In the genomic region with DNA sequence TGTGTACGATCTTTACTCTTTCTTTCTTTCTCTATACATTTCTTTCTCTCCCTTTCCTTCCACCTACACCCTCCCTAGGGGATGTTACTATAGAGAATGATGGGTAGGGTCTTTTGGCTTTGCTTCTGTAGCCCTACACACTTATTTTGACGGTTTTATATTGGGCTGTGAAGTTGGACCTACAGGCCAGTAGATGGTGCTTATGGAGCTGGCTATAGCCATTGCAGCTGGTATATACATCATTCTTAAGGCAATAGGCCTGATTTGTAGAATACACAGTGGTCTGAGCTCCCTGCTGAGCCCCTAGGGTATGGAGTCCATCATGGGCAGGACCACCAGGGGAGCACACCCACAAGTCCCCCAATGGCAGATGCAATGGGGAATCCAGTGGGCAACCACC, we compare ENCODE assay signal across 15 cellular contexts.
DNase-seq lines count a peak whose midpoint lies in the region; ATAC-seq and TF ChIP-seq lines count a peak whose summit lies in the region.
"Had no signal": no experiment of that assay in that cellular context is flagged by ENCODE, and none has a peak within 500 bp of the region (broad histone marks: within the 10 kb centered on the region; RNA-seq: fewer than 3 reads in every experiment).

No MANE protein-coding gene starts in this region.

- H3K27ac ChIP-seq in HCT116 (ENCODE audit: low read depth, low read length) (no peak overlapping the region), foreskin keratinocyte (no peak overlapping the region), left lung (no peak overlapping the region)
- H3K27ac ChIP-seq: GM23248 had no signal

- peaks cover 4% of the 10 kb centered on the region; the same call in 1 of the 2 replicates for H3K36me3 Mint-ChIP-seq in WTC11

- RAD21 ChIA-PET in HCT116 (lab: Charles Lee; ENCODE audit: low non-redundant PET in 1 of 2, low total read pairs in 2 of 2, uncharacterized antibody in 2 of 2, unreplicated experiment in 2 of 2): no interaction called here

- TF ChIP-seq RAD21 in HCT116 (IDR thresholded peaks at IDR 0.05; ENCODE audit: low read depth): peak; percentile 15; the same call in 1 of the 2 replicates

- no peak overlapping the region for H3K27ac Mint-ChIP-seq in WTC11
- H3K27ac Mint-ChIP-seq: CD4-positive, alpha-beta T cell had no signal

- no peak overlapping the region for H3K9ac ChIP-seq in HCT116 (ENCODE audit: low read length)
- H3K9ac ChIP-seq: GM23248 had no signal

- H3K9me3 Mint-ChIP-seq in WTC11: peaks cover 18% of the 10 kb centered on the region

- no peaks in the 10 kb centered on the region for H3K27me3 Mint-ChIP-seq in WTC11 (ENCODE audit: low read depth)
- H3K27me3 Mint-ChIP-seq: CD4-positive, alpha-beta T cell had no signal

- H3K9me2 ChIP-seq in HCT116 (ENCODE audit: insufficient read depth): no peaks in the 10 kb centered on the region

- no peak overlapping the region for H3K4me3 Mint-ChIP-seq in WTC11
- H3K4me3 Mint-ChIP-seq: CD4-positive, alpha-beta T cell had no signal

- H3K4me1 ChIP-seq in HCT116 (ENCODE audit: control insufficient read depth in 1 of 2, insufficient read depth in 2 of 2, low read length in 2 of 2) (no peaks in the 10 kb centered on the region), foreskin keratinocyte (no peaks in the 10 kb centered on the region), left lung (no peaks in the 10 kb centered on the region)

- H3K4me1 Mint-ChIP-seq in WTC11: peaks cover 11% of the 10 kb centered on the region; the same call in 1 of the 2 replicates

- no peaks in the 10 kb centered on the region for H3K36me3 ChIP-seq in HCT116 (ENCODE audit: control insufficient read depth in 1 of 2, insufficient read depth in 2 of 2, low read length in 2 of 2)
- H3K36me3 ChIP-seq in left lung: no peaks in the 10 kb centered on the region

- H2AFZ ChIP-seq in HCT116 (ENCODE audit: low read depth, low read length, poor library complexity, severe bottlenecking): no peak overlapping the region
- H2AFZ ChIP-seq: GM23248 had no signal

- H3K27me3 ChIP-seq in HCT116 (ENCODE audit: insufficient read depth, low read length) (no peaks in the 10 kb centered on the region), foreskin keratinocyte (no peaks in the 10 kb centered on the region), left lung (no peaks in the 10 kb centered on the region)

- POLR2A ChIA-PET in HCT116 (lab: Charles Lee): no interaction called here
- POLR2A ChIA-PET in WTC11 (lab: Charles Lee): no interaction called here

- TF ChIP-seq POLR2A in HCT116 (IDR thresholded peaks at IDR 0.05; ENCODE audit: borderline replicate concordance, extremely low read depth, insufficient read depth, insufficient read length): no peak

- no peaks in the 10 kb centered on the region for H4K20me1 ChIP-seq in HCT116 (ENCODE audit: insufficient read depth)

- TF ChIP-seq CTCF in HCT116 (IDR thresholded peaks at IDR 0.05 in 2 of 3, conservative IDR thresholded peaks at IDR 0.05 in 1 of 3; ENCODE audit: borderline replicate concordance in 1 of 3, insufficient read depth in 1 of 3, low read depth in 2 of 3, low read length in 2 of 3) (no peak), WTC11 (IDR thresholded peaks at IDR 0.05) (no peak), foreskin keratinocyte (conservative IDR thresholded peaks at IDR 0.05) (peak; percentile 6), left lung (IDR thresholded peaks at IDR 0.05) (no peak)

- DNase-seq in NCI-H748 (lab: John Stamatoyannopoulos, UW; ENCODE audit: unreplicated experiment) (peak; percentile 24), NCI-H748 treated with DMSO at 0.1 percent for 48 hours (lab: John Stamatoyannopoulos, UW) (no peak), HCT116 (ENCODE audit: low read depth, low spot score) (no peak), WTC11 (ENCODE audit: low spot score) (no peak), foreskin keratinocyte (no peak), NCI-H1105 treated with DMSO at 0.1 percent for 48 hours (lab: John Stamatoyannopoulos, UW) (no peak), left lung (no peak)
- DNase-seq: C1 segment of cervical spinal cord; Calu3; CD4-positive, alpha-beta T cell; DMS 273 treated with DMSO at 0.1 percent for 48 hours; GM23248; H7 had no signal

- no peak overlapping the region for H3K4me2 ChIP-seq in HCT116 (ENCODE audit: low read length)

- no peaks in the 10 kb centered on the region for H3K79me2 ChIP-seq in HCT116 (ENCODE audit: insufficient read depth, low read length)

- CTCF ChIA-PET in HCT116 (lab: Charles Lee) (interaction anchor here (1.3 kb wide), 1 partner anchor 43 kb away, joined by 3 read pairs; no protein-coding TSS in a partner anchor), WTC11 (lab: Charles Lee) (interaction anchor here (0.6 to 1.1 kb wide), 3 partner anchors 15 to 92 kb away, joined by 3 to 4 read pairs (median 3); no protein-coding TSS in a partner anchor)

- intact Hi-C loops in HCT116 (cut with micrococcal nuclease) (no loop called here), left lung (cut with DNase I) (no loop called here)

- ATAC-seq in HCT116: no peak
- peak; percentile 66 for ATAC-seq in WTC11
- ATAC-seq in foreskin keratinocyte: no peak
- ATAC-seq in left lung: no peak
- ATAC-seq in HG03159 (IDR thresholded peaks at IDR 0.05; ENCODE audit: unreplicated experiment): no peak
- ATAC-seq: GM12878 had no signal

- H3K4me3 ChIP-seq in HCT116 (replicated peaks in 1 of 2; ENCODE audit: low read depth in 1 of 2, low read length in 2 of 2) (no peak overlapping the region), left lung (no peak overlapping the region)
- H3K4me3 ChIP-seq: GM12878, GM23248 had no signal

- H3K9me3 ChIP-seq in HCT116 (ENCODE audit: control insufficient read depth in 1 of 2, insufficient read depth in 1 of 2, low read depth in 1 of 2, low read length in 2 of 2) (no peaks in the 10 kb centered on the region), left lung (peaks cover 0 to 6% of the 10 kb centered on the region in 2 donors)

- no TSS peak for BruUV-seq in HCT116 (replicated peaks; lab: Mats Ljungman, UMichigan)

TF ChIP-seq in HCT116, 20 proteins besides CTCF, POLR2A, EP300 and RAD21:
- TF ChIP-seq JUND (IDR thresholded peaks at IDR 0.05) (no peak), SRF (IDR thresholded peaks at IDR 0.05; ENCODE audit: low read depth) (no peak), EZH2phosphoT487 (IDR thresholded peaks at IDR 0.05; ENCODE audit: borderline replicate concordance) (no peak)

TF ChIP-seq in WTC11, 78 proteins besides CTCF, POLR2A, EP300 and RAD21:
- TF ChIP-seq, protein P1, sequence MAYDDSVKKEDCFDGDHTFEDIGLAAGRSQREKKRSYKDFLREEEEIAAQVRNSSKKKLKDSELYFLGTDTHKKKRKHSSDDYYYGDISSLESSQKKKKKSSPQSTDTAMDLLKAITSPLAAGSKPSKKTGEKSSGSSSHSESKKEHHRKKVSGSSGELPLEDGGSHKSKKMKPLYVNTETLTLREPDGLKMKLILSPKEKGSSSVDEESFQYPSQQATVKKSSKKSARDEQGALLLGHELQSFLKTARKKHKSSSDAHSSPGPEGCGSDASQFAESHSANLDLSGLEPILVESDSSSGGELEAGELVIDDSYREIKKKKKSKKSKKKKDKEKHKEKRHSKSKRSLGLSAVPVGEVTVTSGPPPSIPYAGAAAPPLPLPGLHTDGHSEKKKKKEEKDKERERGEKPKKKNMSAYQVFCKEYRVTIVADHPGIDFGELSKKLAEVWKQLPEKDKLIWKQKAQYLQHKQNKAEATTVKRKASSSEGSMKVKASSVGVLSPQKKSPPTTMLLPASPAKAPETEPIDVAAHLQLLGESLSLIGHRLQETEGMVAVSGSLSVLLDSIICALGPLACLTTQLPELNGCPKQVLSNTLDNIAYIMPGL (CRISPR knock-in tag; IDR thresholded peaks at IDR 0.05): no peak
- TF ChIP-seq CBFB (CRISPR knock-in tag; IDR thresholded peaks at IDR 0.05; ENCODE audit: low read depth) (no peak), NFE2L1 (CRISPR knock-in tag; IDR thresholded peaks at IDR 0.05) (no peak)
- TF ChIP-seq, protein P2, sequence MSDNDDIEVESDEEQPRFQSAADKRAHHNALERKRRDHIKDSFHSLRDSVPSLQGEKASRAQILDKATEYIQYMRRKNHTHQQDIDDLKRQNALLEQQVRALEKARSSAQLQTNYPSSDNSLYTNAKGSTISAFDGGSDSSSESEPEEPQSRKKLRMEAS (CRISPR knock-in tag; IDR thresholded peaks at IDR 0.05): no peak
